In the genomic region with DNA sequence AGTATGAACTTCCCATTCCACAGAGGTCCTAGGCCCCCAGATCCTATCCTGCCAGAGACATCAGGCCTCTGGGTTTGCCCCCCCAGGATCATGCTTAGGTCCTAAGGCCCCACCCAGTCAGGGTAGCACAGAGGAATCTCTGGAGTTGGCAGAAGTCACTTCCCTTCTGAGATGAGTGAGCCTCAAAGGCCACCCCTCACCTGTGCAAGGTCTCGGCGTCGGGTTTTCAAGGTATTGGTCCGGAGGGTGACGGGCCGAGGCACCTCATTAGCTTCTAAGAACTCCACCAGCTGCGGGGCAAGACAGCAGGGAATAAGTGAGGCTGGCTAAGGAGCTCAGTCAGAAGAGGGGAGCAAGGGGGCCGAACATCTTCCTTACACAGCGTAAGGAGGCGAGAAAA, we compare ENCODE assay signal across 7 cellular contexts.
"Had no signal": no experiment of that assay in that cellular context is flagged by ENCODE, and none has a peak within 500 bp of the region (broad histone marks: within the 10 kb centered on the region; RNA-seq: fewer than 3 reads in every experiment).

No MANE protein-coding gene starts in this region.

- H3K36me3 ChIP-seq: ovary had no signal

- H3K4me3 ChIP-seq: colonic mucosa, gastroesophageal sphincter, ovary, testis, upper lobe of right lung had no signal

- H3K27me3 ChIP-seq: colonic mucosa, gastroesophageal sphincter, ovary, testis, upper lobe of right lung had no signal

- H3K4me1 ChIP-seq: colonic mucosa had no signal

- H3K27ac ChIP-seq: colonic mucosa, gastroesophageal sphincter, ovary, testis, upper lobe of right lung had no signal

- H3K9me3 ChIP-seq: colonic mucosa, gastroesophageal sphincter, ovary, testis, upper lobe of right lung had no signal

- H3K4me3 Mint-ChIP-seq: activated CD4-positive, alpha-beta memory T cell treated with anti-CD3 and anti-CD28 coated beads for 36 hours; stimulated activated naive CD8-positive, alpha-beta T cell treated with anti-CD3 and anti-CD28 coated beads, Interleukin-15, Interleukin-2, amounts not matched to agents 100 ng/mL and 50 ng/mL, for 24 hours had no signal

- H3K9me3 Mint-ChIP-seq: activated CD4-positive, alpha-beta memory T cell treated with anti-CD3 and anti-CD28 coated beads for 36 hours; stimulated activated naive CD8-positive, alpha-beta T cell treated with anti-CD3 and anti-CD28 coated beads, Interleukin-15, Interleukin-2, amounts not matched to agents 100 ng/mL and 50 ng/mL, for 24 hours had no signal

- H3K27me3 Mint-ChIP-seq: activated CD4-positive, alpha-beta memory T cell treated with anti-CD3 and anti-CD28 coated beads for 36 hours; stimulated activated naive CD8-positive, alpha-beta T cell treated with anti-CD3 and anti-CD28 coated beads, Interleukin-15, Interleukin-2, amounts not matched to agents 100 ng/mL and 50 ng/mL, for 24 hours had no signal

- ATAC-seq: gastroesophageal sphincter had no signal
